In genomic region chr20:57391439-57392129, GRCh38 we compare ENCODE assay signal across 8 cellular contexts. TPM values are rescaled to one million over a fixed set of nuclear protein-coding genes. Genes with fewer than 3 reads are reported as not detected.
DNase-seq lines count a peak whose midpoint lies in the region; ATAC-seq and TF ChIP-seq lines count a peak whose summit lies in the region.

No MANE protein-coding gene starts in this region.

- peak overlapping the region; percentile 78 to 83 for H3K27ac ChIP-seq in uterus

- ATAC-seq in HG02571 (IDR thresholded peaks at IDR 0.05; ENCODE audit: unreplicated experiment) (peak; percentile 3), HG03025 (IDR thresholded peaks at IDR 0.05; ENCODE audit: low FRiP score, unreplicated experiment) (no peak)

- no peaks in the 10 kb centered on the region for H3K27me3 ChIP-seq in mononuclear cell (ENCODE audit: insufficient read depth, low read length)
- H3K27me3 ChIP-seq in uterus, result no peaks in the 10 kb centered on the region

- H3K4me1 ChIP-seq in mononuclear cell (ENCODE audit: insufficient read depth, low read length) (peaks cover 63% of the 10 kb centered on the region), uterus (peaks cover 0 to 11% of the 10 kb centered on the region in 2 donors)

- H3K4me3 ChIP-seq in choroid plexus epithelial cell (ENCODE audit: low read depth, low read length) (peak overlapping the region; percentile 64), mononuclear cell (ENCODE audit: low read length) (peak overlapping the region; percentile 71), uterus (peak overlapping the region; percentile 56 to 70)

- H3K9me3 ChIP-seq in mononuclear cell (ENCODE audit: low read depth, low read length) (no peaks in the 10 kb centered on the region), uterus (no peaks in the 10 kb centered on the region)

- TF ChIP-seq CTCF in choroid plexus epithelial cell (conservative IDR thresholded peaks at IDR 0.05; ENCODE audit: low read depth, low read length) (no peak), uterus (IDR thresholded peaks at IDR 0.05) (no peak)

- no peak for TF ChIP-seq POLR2A in uterus (IDR thresholded peaks at IDR 0.05)

- peak; percentile 41 to 57 for DNase-seq in NCI-H2081 (lab: John Stamatoyannopoulos, UW)
- DNase-seq in NCI-H2081 treated with DMSO at 0.1 percent for 48 hours (lab: John Stamatoyannopoulos, UW), result no peak
- DNase-seq in RPMI8226, result peak; percentile 28
- DNase-seq in choroid plexus epithelial cell (ENCODE audit: low read depth), result peak; percentile 12
- DNase-seq in uterus, result no peak

- no peaks in the 10 kb centered on the region for H3K36me3 ChIP-seq in uterus

- intact Hi-C loops in uterus (cut with DNase I; ENCODE audit: low total_unique reads), result no loop called here

RNA-seq across cellular contexts. Expression of gene RBM38, which starts 0.4 kb away (rescaled TPM):
- total RNA-seq in mononuclear cell, result 242 TPM
- total RNA-seq in uterus, result 10 to 100 TPM in 2 of 4 donors, 1 to 10 TPM in 2; 1.2 to 48.6 (median 8.8) TPM

RNA-seq across cellular contexts. Expression of gene RAE1, which starts 40.5 kb away (rescaled TPM):
- 37.6 TPM for total RNA-seq in mononuclear cell
- total RNA-seq in uterus, result 10 to 100 TPM; 23.4 to 72.0 (median 36.0) TPM

Comparison
In these comparisons a context has a peak if more than half of its experiments do, and no peak if none do; other contexts are left out.
1. DNase-seq: peak in NCI-H2081 (2 of 2), RPMI8226 (single experiment) and choroid plexus epithelial cell (single experiment); none in NCI-H2081 treated with DMSO at 0.1 percent for 48 hours (single experiment) and uterus (0 of 2).
2. Peak in every context shown above with its lines, with median percentiles within 50 percentile points of each other: H3K4me3 ChIP-seq.